In genomic region chr6:30062471-30063178, GRCh38 we compare ENCODE assay signal across 9 cellular contexts. TPM values are rescaled to one million over a fixed set of nuclear protein-coding genes. Genes with fewer than 3 reads are reported as not detected.
DNase-seq lines count a peak whose midpoint lies in the region; ATAC-seq, FAIRE-seq and TF ChIP-seq lines count a peak whose summit lies in the region.
"Had no signal": no experiment of that assay in that cellular context is flagged by ENCODE, and none has a peak within 500 bp of the region (broad histone marks: within the 10 kb centered on the region; RNA-seq: fewer than 3 reads in every experiment).

No MANE protein-coding gene starts in this region.

- TF ChIP-seq POLR2A in breast epithelium (IDR thresholded peaks at IDR 0.05) (no peak), GM12892 (IDR thresholded peaks at IDR 0.05; ENCODE audit: low read depth, low read length) (no peak)

- in situ Hi-C loops in Caki2 (cut with HindIII; ENCODE audit: low pct_unique_long_range_greater_than_20kb, low sequenced_read_pairs): no loop called here

- H3K36me3 Mint-ChIP-seq in nephron (ENCODE audit: low read depth): peaks cover 15% of the 10 kb centered on the region

- H3K4me1 ChIP-seq in breast epithelium: peaks cover 0 to 9% of the 10 kb centered on the region in 2 donors

- H3K27me3 ChIP-seq in MG63 (no peaks in the 10 kb centered on the region), breast epithelium (no peaks in the 10 kb centered on the region)

- H3K9me3 Mint-ChIP-seq in nephron: no peaks in the 10 kb centered on the region

- H3K27ac Mint-ChIP-seq in nephron: peak overlapping the region in 2 of 3 experiments; percentile 98 to 99

- TF ChIP-seq CTCF in breast epithelium (IDR thresholded peaks at IDR 0.05) (no peak), nephron (IDR thresholded peaks at IDR 0.05; ENCODE audit: unreplicated experiment in 3 of 3) (no peak), foreskin fibroblast (IDR thresholded peaks at IDR 0.05; ENCODE audit: low read depth, low read length) (no peak)

- intact Hi-C loops in breast epithelium (cut with DNase I; ENCODE audit: low total_unique reads): no loop called here

- H3K27ac ChIP-seq in breast epithelium: peak overlapping the region in 1 of 2 donors; percentile 94

- H3K4me3 ChIP-seq in MG63 (peak overlapping the region; percentile 87; the same call in 1 of the 2 replicates), breast epithelium (peak overlapping the region in 2 of 3 donors; percentile 73 to 78), foreskin fibroblast (ENCODE audit: low read depth in 1 of 2, low read length in 2 of 2) (peak overlapping the region in 1 of 2 donors; percentile 90)

- DNase-seq in Caki2 (ENCODE audit: low read depth) (peak; percentile 10), MG63 (no peak), breast epithelium (ENCODE audit: low spot score in 2 of 2) (peak in 1 of 2 donors; percentile 19), GM12892 (ENCODE audit: insufficient read length) (no peak), foreskin fibroblast (no peak), NCI-H526 treated with DMSO at 0.1 percent for 48 hours (lab: John Stamatoyannopoulos, UW) (no peak)
- DNase-seq: NK-92 treated with Interleukin-12 subunit alpha and Interleukin-12 subunit beta, amount 100 ng/mL, for 24 hours had no signal

- no peaks in the 10 kb centered on the region for H3K9me3 ChIP-seq in MG63
- no peaks in the 10 kb centered on the region for H3K9me3 ChIP-seq in breast epithelium

- peaks cover 6% of the 10 kb centered on the region for H3K27me3 Mint-ChIP-seq in nephron (ENCODE audit: low read depth)

- FAIRE-seq in GM12892 (lab: Jason Lieb, UNC): no peak

- peaks cover 41% of the 10 kb centered on the region for H3K4me1 Mint-ChIP-seq in nephron

- H3K36me3 ChIP-seq in MG63 (peaks cover 14% of the 10 kb centered on the region; the same call in 1 of the 2 replicates), breast epithelium (no peaks in the 10 kb centered on the region)

- no peak for ATAC-seq in HG03565 (IDR thresholded peaks at IDR 0.05; ENCODE audit: unreplicated experiment)

- H3K4me3 Mint-ChIP-seq in nephron: peak overlapping the region; percentile 96 to 98 (median 97)

RNA-seq across cellular contexts. Expression of gene POLR1H, which starts 1.6 kb away (rescaled TPM):
- total RNA-seq in Caki2 (2014; rRNA removed; shearing (Covaris generic); ENCODE audit: low replicate concordance): 33.2 and 52.3 TPM in 2 replicates
- 24.3 and 32.9 TPM in 2 replicates for total RNA-seq in MG63 (2014; rRNA removed; shearing (Covaris generic); ENCODE audit: low replicate concordance)
- 10 to 100 TPM; 14.2 to 39.7 (median 24.1) TPM for total RNA-seq in breast epithelium
- polyA plus RNA-seq in GM12892 (2012; ENCODE audit: missing spikeins): 53.2 TPM

RNA-seq across cellular contexts. Expression of gene PPP1R11, which starts 4.4 kb away (rescaled TPM):
- 66.9 and 98.8 TPM in 2 replicates for total RNA-seq in Caki2 (2014; rRNA removed; shearing (Covaris generic); ENCODE audit: low replicate concordance)
- 20.2 and 47.2 TPM in 2 replicates for total RNA-seq in MG63 (2014; rRNA removed; shearing (Covaris generic); ENCODE audit: low replicate concordance)
- 10 to 100 TPM; 28.2 to 43.5 (median 35.8) TPM for total RNA-seq in breast epithelium
- 25.4 TPM for polyA plus RNA-seq in GM12892 (2012; ENCODE audit: missing spikeins)

RNA-seq across cellular contexts. Expression of gene RNF39, which starts 12.9 kb away (rescaled TPM):
- total RNA-seq in Caki2 (2014; rRNA removed; shearing (Covaris generic); ENCODE audit: low replicate concordance): not detected in 2 replicates
- total RNA-seq in MG63 (2014; rRNA removed; shearing (Covaris generic); ENCODE audit: low replicate concordance): not detected in 2 replicates
- total RNA-seq in breast epithelium: 10 to 100 TPM in 2 of 3 donors, not detected in 1; 11.1 to 40.0 TPM
- 0.34 TPM for polyA plus RNA-seq in GM12892 (2012; ENCODE audit: missing spikeins)

RNA-seq across cellular contexts. Expression of gene TRIM31, which starts 50.3 kb away (rescaled TPM):
- 0.71 and 3.0 TPM in 2 replicates for total RNA-seq in Caki2 (2014; rRNA removed; shearing (Covaris generic); ENCODE audit: low replicate concordance)
- total RNA-seq in MG63 (2014; rRNA removed; shearing (Covaris generic); ENCODE audit: low replicate concordance): not detected in 2 replicates
- total RNA-seq in breast epithelium: 1 to 10 TPM in 1 of 3 donors, not detected in 2; 3.3 TPM
- not detected for polyA plus RNA-seq in GM12892 (2012; ENCODE audit: missing spikeins)
